10 cellular contexts compared by ENCODE assay signal in the genomic region with DNA sequence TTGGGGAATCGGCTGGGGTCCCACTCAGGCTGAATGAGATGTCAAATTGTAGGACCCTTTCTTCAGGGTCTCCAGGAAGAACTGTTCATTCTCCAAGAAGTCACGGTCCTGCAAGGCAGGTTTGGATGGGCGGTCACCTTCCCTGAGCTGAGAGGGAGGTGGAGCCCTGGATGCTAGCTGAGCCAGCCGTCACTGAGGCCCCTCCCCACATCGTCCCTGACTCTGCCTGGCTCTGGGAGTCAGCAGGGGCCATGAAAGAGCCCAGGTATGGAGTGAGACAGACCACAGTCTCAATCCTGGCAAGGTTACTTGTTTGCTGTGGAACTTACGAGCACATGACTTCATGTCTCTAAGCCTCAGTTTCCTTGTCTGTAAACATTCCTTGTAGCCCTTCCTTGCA. TPM values are rescaled to one million over a fixed set of nuclear protein-coding genes. Genes with fewer than 3 reads are reported as not detected.
DNase-seq lines count a peak whose midpoint lies in the region; ATAC-seq and TF ChIP-seq lines count a peak whose summit lies in the region.
"Had no signal": no experiment of that assay in that cellular context is flagged by ENCODE, and none has a peak within 500 bp of the region (broad histone marks: within the 10 kb centered on the region; RNA-seq: fewer than 3 reads in every experiment).

No MANE protein-coding gene starts in this region.

- H3K4me3 Mint-ChIP-seq in mesothelial cell of epicardium: no peak overlapping the region
- H3K4me3 Mint-ChIP-seq in activated CD8-positive, alpha-beta T cell treated with anti-CD3 and anti-CD28 coated beads, Interleukin-2, amount 10 ng/mL, durations not matched to agents 7 days and 5 days: no peak overlapping the region
- H3K4me3 Mint-ChIP-seq in stimulated activated effector memory CD8-positive, alpha-beta T cell treated with anti-CD3 and anti-CD28 coated beads, Interleukin-12 subunit alpha, Interleukin-12 subunit beta, amount 100 ng/mL, for 72 hours: no peak overlapping the region
- H3K4me3 Mint-ChIP-seq: immature natural killer cell; stimulated activated naive B cell treated with anti-CD40 and anti-IgM and Interleukin-4, amounts not matched to agents 10 μg/mL and 1 μg/mL and 100 μg/mL, for 72 hours had no signal

- CTCF ChIA-PET in activated CD8-positive, alpha-beta T cell treated with anti-CD3 and anti-CD28 coated beads, Interleukin-2, amount 10 ng/mL, durations not matched to agents 7 days and 5 days (lab: Charles Lee): interaction anchor here (3.1 kb wide), 1 partner anchor 95 kb away, joined by 22 read pairs; no protein-coding TSS in a partner anchor

- no peak for TF ChIP-seq CTCF in mesothelial cell of epicardium (IDR thresholded peaks at IDR 0.05; ENCODE audit: unreplicated experiment)

- DNase-seq in DMS79 (lab: John Stamatoyannopoulos, UW) (peak; percentile 37), NCI-H2029 treated with DMSO at 0.1 percent for 48 hours (lab: John Stamatoyannopoulos, UW) (peak; percentile 13), SHP77 (lab: John Stamatoyannopoulos, UW) (peak; percentile 28 to 52), mesothelial cell of epicardium (ENCODE audit: low spot score in 2 of 2, unreplicated experiment in 2 of 2) (no peak)
- DNase-seq in activated CD8-positive, alpha-beta T cell treated with anti-CD3 and anti-CD28 coated beads, Interleukin-2, amount 10 ng/mL, durations not matched to agents 7 days and 5 days: no peak
- DNase-seq in stimulated activated effector memory CD8-positive, alpha-beta T cell treated with anti-CD3 and anti-CD28 coated beads, Interleukin-12 subunit alpha, Interleukin-12 subunit beta, amount 100 ng/mL, for 72 hours (ENCODE audit: low spot score in 2 of 2): no peak
- DNase-seq: immature natural killer cell; stimulated activated naive B cell treated with anti-CD40 and anti-IgM and Interleukin-4, amounts not matched to agents 10 μg/mL and 1 μg/mL and 100 μg/mL, for 72 hours had no signal

- H3K36me3 Mint-ChIP-seq in mesothelial cell of epicardium: no peaks in the 10 kb centered on the region
- peaks cover 3% of the 10 kb centered on the region for H3K36me3 Mint-ChIP-seq in activated CD8-positive, alpha-beta T cell treated with anti-CD3 and anti-CD28 coated beads, Interleukin-2, amount 10 ng/mL, durations not matched to agents 7 days and 5 days (ENCODE audit: low read depth)
- H3K36me3 Mint-ChIP-seq in stimulated activated effector memory CD8-positive, alpha-beta T cell treated with anti-CD3 and anti-CD28 coated beads, Interleukin-12 subunit alpha, Interleukin-12 subunit beta, amount 100 ng/mL, for 72 hours: peaks cover 6% of the 10 kb centered on the region
- H3K36me3 Mint-ChIP-seq: immature natural killer cell had no signal

- peaks cover 17% of the 10 kb centered on the region for H3K4me1 Mint-ChIP-seq in mesothelial cell of epicardium
- peaks cover 17% of the 10 kb centered on the region for H3K4me1 Mint-ChIP-seq in activated CD8-positive, alpha-beta T cell treated with anti-CD3 and anti-CD28 coated beads, Interleukin-2, amount 10 ng/mL, durations not matched to agents 7 days and 5 days (ENCODE audit: low read depth)
- no peaks in the 10 kb centered on the region for H3K4me1 Mint-ChIP-seq in stimulated activated effector memory CD8-positive, alpha-beta T cell treated with anti-CD3 and anti-CD28 coated beads, Interleukin-12 subunit alpha, Interleukin-12 subunit beta, amount 100 ng/mL, for 72 hours
- H3K4me1 Mint-ChIP-seq: stimulated activated naive B cell treated with anti-CD40 and anti-IgM and Interleukin-4, amounts not matched to agents 10 μg/mL and 1 μg/mL and 100 μg/mL, for 72 hours had no signal

- H3K27ac Mint-ChIP-seq in mesothelial cell of epicardium: peak overlapping the region; percentile 73
- H3K27ac Mint-ChIP-seq in activated CD8-positive, alpha-beta T cell treated with anti-CD3 and anti-CD28 coated beads, Interleukin-2, amount 10 ng/mL, durations not matched to agents 7 days and 5 days: no peak overlapping the region
- H3K27ac Mint-ChIP-seq in stimulated activated effector memory CD8-positive, alpha-beta T cell treated with anti-CD3 and anti-CD28 coated beads, Interleukin-12 subunit alpha, Interleukin-12 subunit beta, amount 100 ng/mL, for 72 hours: no peak overlapping the region
- H3K27ac Mint-ChIP-seq: immature natural killer cell; stimulated activated naive B cell treated with anti-CD40 and anti-IgM and Interleukin-4, amounts not matched to agents 10 μg/mL and 1 μg/mL and 100 μg/mL, for 72 hours had no signal

- no peaks in the 10 kb centered on the region for H3K27me3 Mint-ChIP-seq in mesothelial cell of epicardium (ENCODE audit: low read depth)
- no peaks in the 10 kb centered on the region for H3K27me3 Mint-ChIP-seq in activated CD8-positive, alpha-beta T cell treated with anti-CD3 and anti-CD28 coated beads, Interleukin-2, amount 10 ng/mL, durations not matched to agents 7 days and 5 days (ENCODE audit: low read depth)
- H3K27me3 Mint-ChIP-seq: stimulated activated naive B cell treated with anti-CD40 and anti-IgM and Interleukin-4, amounts not matched to agents 10 μg/mL and 1 μg/mL and 100 μg/mL, for 72 hours had no signal

- ATAC-seq in HG03469 (IDR thresholded peaks at IDR 0.05; ENCODE audit: unreplicated experiment) (no peak), GM18519 (IDR thresholded peaks at IDR 0.05; ENCODE audit: low FRiP score, unreplicated experiment) (no peak)
- ATAC-seq in activated CD8-positive, alpha-beta T cell treated with anti-CD3 and anti-CD28 coated beads, Interleukin-2, amount 10 ng/mL, durations not matched to agents 7 days and 5 days: no peak
- no peak for ATAC-seq in stimulated activated effector memory CD8-positive, alpha-beta T cell treated with anti-CD3 and anti-CD28 coated beads, Interleukin-12 subunit alpha, Interleukin-12 subunit beta, amount 100 ng/mL, for 72 hours
- ATAC-seq: stimulated activated naive B cell treated with anti-CD40 and anti-IgM and Interleukin-4, amounts not matched to agents 10 μg/mL and 1 μg/mL and 100 μg/mL, for 72 hours had no signal

- POLR2A ChIA-PET in activated CD8-positive, alpha-beta T cell treated with anti-CD3 and anti-CD28 coated beads, Interleukin-2, amount 10 ng/mL, durations not matched to agents 7 days and 5 days (lab: Charles Lee): no interaction called here

- no peaks in the 10 kb centered on the region for H3K9me3 Mint-ChIP-seq in mesothelial cell of epicardium
- H3K9me3 Mint-ChIP-seq in activated CD8-positive, alpha-beta T cell treated with anti-CD3 and anti-CD28 coated beads, Interleukin-2, amount 10 ng/mL, durations not matched to agents 7 days and 5 days (ENCODE audit: insufficient read depth): no peaks in the 10 kb centered on the region
- H3K9me3 Mint-ChIP-seq in stimulated activated effector memory CD8-positive, alpha-beta T cell treated with anti-CD3 and anti-CD28 coated beads, Interleukin-12 subunit alpha, Interleukin-12 subunit beta, amount 100 ng/mL, for 72 hours: no peaks in the 10 kb centered on the region
- H3K9me3 Mint-ChIP-seq: stimulated activated naive B cell treated with anti-CD40 and anti-IgM and Interleukin-4, amounts not matched to agents 10 μg/mL and 1 μg/mL and 100 μg/mL, for 72 hours had no signal

RNA-seq across cellular contexts. Expression of a gene that starts 6.0 kb away (rescaled TPM):
- total RNA-seq in mesothelial cell of epicardium: 77.8 to 91.1 TPM (median 82.2 TPM) in 3 replicates
- total RNA-seq in activated CD8-positive, alpha-beta T cell treated with anti-CD3 and anti-CD28 coated beads, Interleukin-2, amount 10 ng/mL, durations not matched to agents 7 days and 5 days: 100 to 1,000 TPM in 1 of 2 experiments, 10 to 100 TPM in 1; 89.0 to 113 TPM

RNA-seq across cellular contexts. Expression of a gene that starts 13.9 kb away (rescaled TPM):
- total RNA-seq in mesothelial cell of epicardium: 21.2 to 21.9 TPM (median 21.4 TPM) in 3 replicates
- total RNA-seq in activated CD8-positive, alpha-beta T cell treated with anti-CD3 and anti-CD28 coated beads, Interleukin-2, amount 10 ng/mL, durations not matched to agents 7 days and 5 days: 10 to 100 TPM; 35.8 to 37.3 TPM

RNA-seq across cellular contexts. Expression of a gene that starts 30.1 kb away (rescaled TPM):
- 22.4 to 24.6 TPM (median 23.4 TPM) in 3 replicates for total RNA-seq in mesothelial cell of epicardium
- 10 to 100 TPM; 23.4 to 24.5 TPM for total RNA-seq in activated CD8-positive, alpha-beta T cell treated with anti-CD3 and anti-CD28 coated beads, Interleukin-2, amount 10 ng/mL, durations not matched to agents 7 days and 5 days

RNA-seq across cellular contexts. Expression of a gene that starts 32.3 kb away (rescaled TPM):
- total RNA-seq in mesothelial cell of epicardium: 2.8 to 3.1 TPM (median 2.9 TPM) in 3 replicates
- total RNA-seq in activated CD8-positive, alpha-beta T cell treated with anti-CD3 and anti-CD28 coated beads, Interleukin-2, amount 10 ng/mL, durations not matched to agents 7 days and 5 days: 10 to 100 TPM; 31.4 to 36.8 TPM

RNA-seq across cellular contexts. Expression of a gene that starts 55.6 kb away (rescaled TPM):
- total RNA-seq in mesothelial cell of epicardium: 42.3 to 46.0 TPM (median 45.8 TPM) in 3 replicates
- total RNA-seq in activated CD8-positive, alpha-beta T cell treated with anti-CD3 and anti-CD28 coated beads, Interleukin-2, amount 10 ng/mL, durations not matched to agents 7 days and 5 days: 10 to 100 TPM; 64.3 to 68.6 TPM

Comparison
In these comparisons a context has a peak if more than half of its experiments do, and no peak if none do; other contexts are left out.
1. DNase-seq: peak in DMS79 (single experiment), NCI-H2029 treated with DMSO at 0.1 percent for 48 hours (single experiment) and SHP77 (2 of 2); none in mesothelial cell of epicardium (0 of 2), activated CD8-positive, alpha-beta T cell treated with anti-CD3 and anti-CD28 coated beads, Interleukin-2, amount 10 ng/mL, durations not matched to agents 7 days and 5 days (single experiment) and stimulated activated effector memory CD8-positive, alpha-beta T cell treated with anti-CD3 and anti-CD28 coated beads, Interleukin-12 subunit alpha, Interleukin-12 subunit beta, amount 100 ng/mL, for 72 hours (0 of 2).